In genomic region chr3:43041517-43041916, GRCh38 we compare ENCODE assay signal across 21 cellular contexts.
"Had no signal": no experiment of that assay in that cellular context is flagged by ENCODE, and none has a peak within 500 bp of the region (broad histone marks: within the 10 kb centered on the region; RNA-seq: fewer than 3 reads in every experiment).

No MANE protein-coding gene starts in this region.

- ATAC-seq: activated CD8-positive, alpha-beta T cell treated with anti-CD3 and anti-CD28 coated beads for 36 hours; activated naive CD4-positive, alpha-beta T cell treated with anti-CD3 and anti-CD28 coated beads, Interleukin-2, amount 50 U/mL, for 72 hours; activated T-cell treated with anti-CD3 and anti-CD28 coated beads, Interleukin-2, amount 50 U/mL, for 4 hours; activated T-helper 17 cell treated with anti-CD3 and anti-CD28 coated beads, Interleukin-2, amount 50 U/mL, for 72 hours; gastroesophageal sphincter; heart right ventricle; WTC11 had no signal

- DNase-seq: activated CD4-positive, alpha-beta T cell treated with anti-CD3 and anti-CD28 coated beads for 1 hour; activated CD4-positive, alpha-beta T cell treated with anti-CD3 and anti-CD28 coated beads for 48 hours; activated CD4-positive, alpha-beta T cell treated with anti-CD3 and anti-CD28 coated beads, Interleukin-2, amount 50 U/mL, for 1 hour; activated CD4-positive, alpha-beta T cell treated with anti-CD3 and anti-CD28 coated beads, Interleukin-2, amount 50 U/mL, for 48 hours; activated CD8-positive, alpha-beta memory T cell treated with anti-CD3 and anti-CD28 coated beads for 24 hours; activated CD8-positive, alpha-beta T cell treated with anti-CD3 and anti-CD28 coated beads for 36 hours; activated effector memory CD4-positive, alpha-beta T cell treated with Interleukin-2 at 50 U/mL for 16 hours; activated gamma-delta T cell treated with Interleukin-2 at 50 U/mL for 16 hours; activated naive CD4-positive, alpha-beta T cell treated with anti-CD3 and anti-CD28 coated beads, Interleukin-2, amount 10 ng/mL, durations not matched to agents 7 days and 5 days; activated naive CD8-positive, alpha-beta T cell treated with anti-CD3 and anti-CD28 coated beads, Interleukin-2, amount 10 ng/mL, durations not matched to agents 7 days and 5 days; activated T-cell treated with anti-CD3 and anti-CD28 coated beads, Interleukin-2, amount 50 U/mL, for 4 hours; dorsolateral prefrontal cortex; effector memory CD4-positive, alpha-beta T cell; esophagus squamous epithelium; foreskin melanocyte; heart right ventricle; T-helper 2 cell had no signal
